In the genomic region with DNA sequence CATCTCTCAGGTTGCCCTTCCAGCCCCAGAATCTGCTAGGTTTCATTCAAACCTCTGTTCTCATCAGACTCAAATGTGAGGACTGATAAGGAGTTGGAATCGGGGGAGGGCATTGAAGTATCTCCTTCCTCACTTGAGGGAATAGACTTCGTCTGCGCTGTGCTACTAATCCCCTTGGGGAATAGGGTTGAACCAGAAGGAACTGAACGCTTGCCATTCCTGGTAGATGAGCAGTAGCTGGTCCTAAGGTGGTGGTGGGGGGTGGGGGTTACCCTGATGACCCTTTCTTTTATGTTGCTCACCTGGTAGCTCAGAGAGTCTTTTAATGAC, we compare ENCODE assay signal across 8 cellular contexts. TPM values are rescaled to one million over a fixed set of nuclear protein-coding genes. Genes with fewer than 3 reads are reported as not detected.
DNase-seq lines count a peak whose midpoint lies in the region; ATAC-seq and TF ChIP-seq lines count a peak whose summit lies in the region.

No MANE protein-coding gene starts in this region.

- H3K27ac Mint-ChIP-seq in chondrocyte (ENCODE audit: unreplicated experiment), result peak overlapping the region; percentile 57
- no peak overlapping the region for H3K27ac Mint-ChIP-seq in neural crest cell (ENCODE audit: unreplicated experiment)

- TF ChIP-seq CTCF in chondrocyte (IDR thresholded peaks at IDR 0.05) (no peak), neural crest cell (conservative IDR thresholded peaks at IDR 0.05) (no peak)

- H3K36me3 Mint-ChIP-seq in chondrocyte (ENCODE audit: low read depth) (no peaks in the 10 kb centered on the region), neural crest cell (ENCODE audit: low read depth) (no peaks in the 10 kb centered on the region)

- peaks cover 17% of the 10 kb centered on the region for H3K9me3 Mint-ChIP-seq in chondrocyte (ENCODE audit: low read depth)
- H3K9me3 Mint-ChIP-seq in neural crest cell, result peaks cover 8% of the 10 kb centered on the region

- peak; percentile 51 for DNase-seq in EH (ENCODE audit: low read depth)
- peak; percentile 32 for DNase-seq in NCI-H146 (lab: John Stamatoyannopoulos, UW)
- no peak for DNase-seq in chondrocyte (ENCODE audit: low spot score)
- DNase-seq in neural crest cell (ENCODE audit: low read depth, low spot score), result no peak
- no peak for DNase-seq in HT-29 (ENCODE audit: low spot score)
- DNase-seq in NCI-H526 treated with DMSO at 0.1 percent for 48 hours (lab: John Stamatoyannopoulos, UW), result no peak

- H3K27me3 Mint-ChIP-seq in chondrocyte (ENCODE audit: low read depth), result no peaks in the 10 kb centered on the region
- H3K27me3 Mint-ChIP-seq in neural crest cell (ENCODE audit: low read depth), result peaks cover 24% of the 10 kb centered on the region

- peaks cover 12% of the 10 kb centered on the region for H3K4me1 Mint-ChIP-seq in chondrocyte (ENCODE audit: low read depth)
- H3K4me1 Mint-ChIP-seq in neural crest cell, result no peaks in the 10 kb centered on the region

- H3K4me3 Mint-ChIP-seq in chondrocyte (ENCODE audit: unreplicated experiment), result peak overlapping the region; percentile 66
- peak overlapping the region; percentile 76 for H3K4me3 Mint-ChIP-seq in neural crest cell

- no peak for ATAC-seq in HG03432 (IDR thresholded peaks at IDR 0.05; ENCODE audit: unreplicated experiment)
- no peak for ATAC-seq in HG03342 (IDR thresholded peaks at IDR 0.05; ENCODE audit: unreplicated experiment)

RNA-seq across cellular contexts. Expression of gene SLC9A7, which starts 0.7 kb away (rescaled TPM):
- total RNA-seq in chondrocyte, result 4.2 to 6.1 TPM (median 5.4 TPM) in 3 replicates
- 4.2 and 4.3 TPM in 2 replicates for total RNA-seq in neural crest cell
- 26.9 and 30.4 TPM in 2 replicates for total RNA-seq in HT-29 (2014; rRNA removed; shearing (Covaris generic))

Comparison
In these comparisons a context has a peak if more than half of its experiments do, and no peak if none do; other contexts are left out.
1. DNase-seq: peak in EH (single experiment) and NCI-H146 (single experiment); none in chondrocyte (single experiment), neural crest cell (single experiment), HT-29 (single experiment) and NCI-H526 treated with DMSO at 0.1 percent for 48 hours (single experiment).